Comparison of ENCODE assay signal across 33 cellular contexts in the genomic region with DNA sequence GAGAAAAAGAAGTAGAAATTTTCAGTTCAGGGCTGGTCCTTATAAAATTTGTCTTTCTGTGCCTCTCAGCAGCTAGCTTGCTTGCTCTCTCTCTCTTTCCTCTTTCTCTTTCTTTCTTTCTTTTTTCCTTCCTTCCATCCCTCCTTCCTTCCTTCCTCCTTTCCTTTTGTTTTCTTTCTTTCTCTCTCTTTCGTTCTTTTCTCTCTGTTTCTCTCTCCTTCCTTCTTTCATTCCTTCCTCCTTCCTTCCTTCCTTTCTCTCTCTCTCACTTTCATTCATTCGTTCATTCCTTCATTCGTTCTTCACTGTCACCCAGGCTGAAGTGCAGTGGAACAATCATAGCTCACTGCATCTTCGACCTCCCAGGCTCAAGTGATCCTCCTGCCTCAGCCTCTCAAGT.
"Had no signal": no experiment of that assay in that cellular context is flagged by ENCODE, and none has a peak within 500 bp of the region (broad histone marks: within the 10 kb centered on the region; RNA-seq: fewer than 3 reads in every experiment).

No MANE protein-coding gene starts in this region.

- H3K4me3 ChIP-seq: MG63, PC-9, SJCRH30, SK-N-MC had no signal

- ATAC-seq: Panc1, Right ventricle myocardium inferior, SK-N-SH treated with all-trans-retinoic acid at 6 μM for 48 hours had no signal

- H3K9me3 ChIP-seq: MG63, SJCRH30 had no signal

- H3K4me2 ChIP-seq: PC-9 had no signal

- H2AFZ ChIP-seq: PC-9 had no signal

- H3K4me1 ChIP-seq: SJCRH30 had no signal

- H3K36me3 ChIP-seq: MG63, SJCRH30 had no signal

- DNase-seq: Kasumi-1, KG1, MG63, NCI-H1048, NCI-H1092 treated with DMSO at 0.1 percent for 48 hours, NCI-H1105 treated with DMSO at 0.1 percent for 48 hours, NCI-H1417, NCI-H1436, NCI-H146, NCI-H1694, NCI-H187, NCI-H1930, NCI-H2029 treated with DMSO at 0.1 percent for 48 hours, NCI-H2081 treated with DMSO at 0.1 percent for 48 hours, NCI-H2107, NCI-H2171, NCI-H226, NCI-H446 treated with DMSO at 0.1 percent for 48 hours, NCI-H510A, NCI-H524, NCI-H526, NCI-H69, NCI-H748 treated with DMSO at 0.1 percent for 48 hours, NCI-H82, PC-9, SHP77, SIG-M5, SJCRH30 had no signal

- H3K27me3 ChIP-seq: SJCRH30 had no signal

- H3K27ac ChIP-seq: PC-9, RWPE1, SJCRH30, SK-N-MC had no signal
